ENCODE assay signal across 8 cellular contexts in genomic region chr3:126083913-126084514, GRCh38. TPM values are rescaled to one million over a fixed set of nuclear protein-coding genes. Genes with fewer than 3 reads are reported as not detected.
DNase-seq lines count a peak whose midpoint lies in the region; ATAC-seq and TF ChIP-seq lines count a peak whose summit lies in the region.

TSS of gene SLC41A3 (minus strand) at chr3:126084124. CDS start at chr3:126068219, 15,905 bp downstream.

- H3K27ac Mint-ChIP-seq in chondrocyte (ENCODE audit: unreplicated experiment) = peak within 1 kb of the TSS; percentile 54

- peak within 1 kb of the TSS; percentile 81 for H3K4me3 Mint-ChIP-seq in chondrocyte (ENCODE audit: unreplicated experiment)

- H3K9me3 Mint-ChIP-seq in chondrocyte (ENCODE audit: low read depth) = peaks cover 5% of the 10 kb centered on the region

- no peaks in the 10 kb centered on the region for H3K27me3 Mint-ChIP-seq in chondrocyte (ENCODE audit: low read depth)

- no peaks in the 10 kb centered on the region for H3K36me3 Mint-ChIP-seq in chondrocyte (ENCODE audit: low read depth)

- peaks cover 14% of the 10 kb centered on the region for H3K4me1 Mint-ChIP-seq in chondrocyte (ENCODE audit: low read depth)

- peak; percentile 79 to 85 for DNase-seq in AML-193 (lab: John Stamatoyannopoulos, UW)
- DNase-seq in NCI-H345 (lab: John Stamatoyannopoulos, UW) = peak; percentile 78
- peak; percentile 73 for DNase-seq in activated CD4-positive, alpha-beta T cell treated with anti-CD3 and anti-CD28 coated beads for 1 hour
- DNase-seq in chondrocyte (ENCODE audit: low spot score) = no peak
- DNase-seq in kidney glomerular epithelial cell (lab: John Stamatoyannopoulos, UW) = peak; percentile 76
- peak; percentile 68 to 84 for DNase-seq in stimulated activated CD4-positive, alpha-beta T cell treated with anti-CD3 and anti-CD28 coated beads, Interleukin-15, amount 100 ng/mL, for 48 hours (ENCODE audit: low read depth in 2 of 2)

- TF ChIP-seq CTCF in chondrocyte (IDR thresholded peaks at IDR 0.05) = peak; percentile 78

- peak; percentile 98 for ATAC-seq in GM19025 (IDR thresholded peaks at IDR 0.05; ENCODE audit: low read depth, unreplicated experiment)
- peak; percentile 89 for ATAC-seq in HG03196 (IDR thresholded peaks at IDR 0.05; ENCODE audit: unreplicated experiment)

RNA-seq across cellular contexts. Expression of gene SLC41A3, which starts in this region (rescaled TPM):
- 38.5 to 51.9 TPM (median 43.2 TPM) in 3 replicates for total RNA-seq in chondrocyte
